In the genomic region with DNA sequence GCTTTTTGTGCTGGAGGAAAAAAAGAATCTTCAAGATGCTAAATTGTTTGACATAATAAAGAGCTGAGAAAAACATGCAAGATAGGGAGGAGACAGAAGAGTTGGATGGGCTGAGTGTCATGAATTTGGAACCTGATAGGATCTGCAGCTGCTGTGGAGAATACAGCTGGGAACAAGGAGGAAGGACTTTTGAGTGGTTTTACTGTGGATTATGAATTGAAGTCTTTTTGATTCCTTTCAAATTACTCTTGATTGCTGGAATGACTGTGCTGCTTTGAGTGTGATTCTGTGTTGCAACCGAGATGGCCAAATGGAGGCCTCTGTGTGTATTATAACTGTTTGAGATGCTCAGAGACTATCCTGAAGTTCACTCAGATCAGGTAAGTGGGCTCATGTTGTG, we compare ENCODE assay signal across 26 cellular contexts. TPM values are rescaled to one million over a fixed set of nuclear protein-coding genes. Genes with fewer than 3 reads are reported as not detected.
"Had no signal": no experiment of that assay in that cellular context is flagged by ENCODE, and none has a peak within 500 bp of the region (broad histone marks: within the 10 kb centered on the region; RNA-seq: fewer than 3 reads in every experiment).

No MANE protein-coding gene starts in this region.

- ATAC-seq: K562, Panc1, PC-3 had no signal

- H3K9ac ChIP-seq: KMS-11, SK-N-SH had no signal

- H3K4me3 ChIP-seq: K562 had no signal

- H3K4me2 ChIP-seq: KMS-11, SK-N-SH had no signal

- H3K4me3 Mint-ChIP-seq: IgD-negative memory B cell had no signal

- DNase-seq: Kasumi-1; MV-4-11; NCI-H1048; NCI-H1105; NCI-H1417 treated with DMSO at 0.1 percent for 48 hours; NCI-H146; NCI-H187; NCI-H2029; NCI-H2081 treated with DMSO at 0.1 percent for 48 hours; NCI-H2227 treated with DMSO at 0.1 percent for 48 hours; NCI-H526 treated with DMSO at 0.1 percent for 48 hours; NCI-H748 treated with DMSO at 0.1 percent for 48 hours; NK-92 treated with Interleukin-12 subunit alpha and Interleukin-12 subunit beta, amount 100 ng/mL, for 24 hours; PC-3; SHP77; SK-N-SH; SW 1271 had no signal

- H3K27ac ChIP-seq: HL-60, KMS-11, RWPE1 had no signal

- H3K9me3 ChIP-seq: SK-N-SH had no signal

RNA-seq across cellular contexts. Expression of gene EFCAB10, which starts 4.0 kb away (rescaled TPM):
- total RNA-seq: MCF 10A, OCI-LY7, SK-MEL-5 had no signal
- polyA plus RNA-seq: IgD-negative memory B cell had no signal
